In the genomic region with DNA sequence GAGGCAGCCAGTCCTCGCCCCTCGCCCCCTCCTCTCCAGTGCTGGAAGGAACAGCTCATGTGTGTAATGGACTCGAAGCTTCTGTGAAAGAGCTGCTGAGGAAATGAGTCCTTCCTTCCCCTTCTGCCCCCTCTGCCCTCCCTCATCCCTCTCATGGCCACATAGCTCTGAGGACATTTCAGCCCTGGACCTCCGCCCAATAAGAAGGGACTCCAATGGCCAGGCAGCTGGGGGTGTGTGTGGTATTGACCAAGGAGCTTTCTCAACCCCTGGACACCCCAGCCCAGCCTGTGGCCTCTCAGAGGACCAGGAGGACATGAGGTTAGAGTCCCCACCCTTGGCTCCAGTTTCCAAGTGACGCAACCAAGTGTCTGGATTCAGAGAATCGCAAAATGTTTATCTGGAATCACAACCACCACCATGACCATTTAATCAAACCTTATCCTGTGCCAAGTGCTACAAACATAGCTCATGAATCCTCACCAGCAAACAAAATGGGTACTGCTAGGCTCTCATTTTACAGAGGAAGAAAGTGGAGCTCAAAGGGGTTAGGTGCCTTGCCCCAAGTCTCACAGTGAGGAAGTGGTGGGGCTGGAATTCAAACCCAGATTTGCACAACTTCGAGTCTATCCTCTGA, we compare ENCODE assay signal across 8 cellular contexts. TPM values are rescaled to one million over a fixed set of nuclear protein-coding genes. Genes with fewer than 3 reads are reported as not detected.
DNase-seq lines count a peak whose midpoint lies in the region; ATAC-seq and TF ChIP-seq lines count a peak whose summit lies in the region.

No MANE protein-coding gene starts in this region.

- H3K27me3 ChIP-seq in AG04450 (ENCODE audit: control insufficient read depth, insufficient read depth, low read length) (no peaks in the 10 kb centered on the region), brain microvascular endothelial cell (replicated peaks) (no peaks in the 10 kb centered on the region), GM23338 (ENCODE audit: insufficient read depth) (peaks cover 2% of the 10 kb centered on the region; the same call in 1 of the 2 replicates)

- no peak overlapping the region for H2AFZ ChIP-seq in GM23338

- H3K9me2 ChIP-seq in GM23338 (ENCODE audit: insufficient read depth): no peaks in the 10 kb centered on the region

- no peaks in the 10 kb centered on the region for H3K9me3 ChIP-seq in AG04450 (ENCODE audit: control insufficient read depth, insufficient read depth, low read length)
- no peaks in the 10 kb centered on the region for H3K9me3 ChIP-seq in mesodermal cell (ENCODE audit: control insufficient read depth, low read length)

- no peak overlapping the region for H3K27ac Mint-ChIP-seq in GM23338

- no peaks in the 10 kb centered on the region for H3K9me3 Mint-ChIP-seq in GM23338

- WGBS in mesodermal cell (ENCODE audit: insufficient coverage in 2 of 2), 2 experiments: 87 to 89% methylated on average over 3 to 4 of the region's 7 CpGs

- no peaks in the 10 kb centered on the region for H3K36me3 ChIP-seq in brain microvascular endothelial cell (replicated peaks)
- H3K36me3 ChIP-seq in mesodermal cell (ENCODE audit: control insufficient read depth, insufficient read depth, low read length): peaks cover 14% of the 10 kb centered on the region
- H3K36me3 ChIP-seq in GM23338 (ENCODE audit: insufficient read depth): no peaks in the 10 kb centered on the region

- H4K20me1 ChIP-seq in GM23338 (replicated peaks; ENCODE audit: insufficient read depth): peaks cover 16% of the 10 kb centered on the region

- H3F3A ChIP-seq in GM23338 (replicated peaks; ENCODE audit: low read depth): 0 out of 2 replicates have a peak, but pooled peaks cover 4% of the 10 kb centered on the region

- POLR2A ChIA-PET in AG04450 (lab: Yijun Ruan, JAX): interaction anchor here (0.9 to 1.7 kb wide), 5 partner anchors 13 to 76 kb away, joined by 3 to 15 read pairs (median 5); no protein-coding TSS in a partner anchor

- H3K4me3 Mint-ChIP-seq in GM23338: no peak overlapping the region; the same call in 2 of the 3 replicates

- DNase-seq in AG04450 (ENCODE audit: low read depth, low spot score): no peak
- peak; percentile 5 for DNase-seq in LoVo (ENCODE audit: low spot score)
- DNase-seq in brain microvascular endothelial cell: no peak
- no peak for DNase-seq in RKO (ENCODE audit: low spot score)
- DNase-seq in GM23338 (ENCODE audit: low spot score): no peak
- DNase-seq in ACHN: no peak

- in situ Hi-C loops in brain microvascular endothelial cell (cut with HindIII; ENCODE audit: low pct_ligation_motif_present, low sequenced_read_pairs): loop anchor here (5.0 kb wide), 1 partner anchor 76 kb away; no protein-coding TSS in a partner anchor
- in situ Hi-C loops in ACHN (cut with HindIII; ENCODE audit: low pct_ligation_motif_present, low pct_unique_long_range_greater_than_20kb, low sequenced_read_pairs): no loop called here

- H3K79me2 ChIP-seq in GM23338 (replicated peaks; ENCODE audit: insufficient read depth): peaks cover 43% of the 10 kb centered on the region

- H3K27me3 Mint-ChIP-seq in GM23338 (ENCODE audit: insufficient read depth, low read depth, poor library complexity): peaks cover 16% of the 10 kb centered on the region

- H3K4me3 ChIP-seq in AG04450 (ENCODE audit: low read depth, low read length) (peak overlapping the region; percentile 10; the same call in 1 of the 2 replicates), brain microvascular endothelial cell (ENCODE audit: low read depth, low read length) (no peak overlapping the region), mesodermal cell (ENCODE audit: extremely low read depth, insufficient read depth, low read length, poor library complexity, severe bottlenecking) (no peak overlapping the region), GM23338 (no peak overlapping the region)

- peak overlapping the region; percentile 83 for H3K27ac ChIP-seq in AG04450 (ENCODE audit: low read depth, low read length)
- H3K27ac ChIP-seq in brain microvascular endothelial cell: peak overlapping the region; percentile 31
- H3K27ac ChIP-seq in mesodermal cell (ENCODE audit: low read depth, low read length, severe bottlenecking): peak overlapping the region; percentile 62
- H3K27ac ChIP-seq in GM23338 (ENCODE audit: low read depth): no peak overlapping the region

- TF ChIP-seq CTCF in AG04450 (IDR thresholded peaks at IDR 0.05; ENCODE audit: low read depth, low read length) (no peak), brain microvascular endothelial cell (IDR thresholded peaks at IDR 0.05; ENCODE audit: low read depth, low read length, missing control alignments) (no peak), GM23338 (conservative IDR thresholded peaks at IDR 0.05; ENCODE audit: low read depth in 2 of 2) (no peak)

- peaks cover 51% of the 10 kb centered on the region for H3K4me1 Mint-ChIP-seq in GM23338

- H3K4me2 ChIP-seq in GM23338: no peak overlapping the region

- ATAC-seq in GM23338 (no peak), HG02938 (IDR thresholded peaks at IDR 0.05; ENCODE audit: unreplicated experiment) (no peak)

- peaks cover 60% of the 10 kb centered on the region for H3K4me1 ChIP-seq in mesodermal cell (ENCODE audit: control insufficient read depth, insufficient read depth, low read length, poor library complexity, severe bottlenecking)
- H3K4me1 ChIP-seq in GM23338 (ENCODE audit: insufficient read depth): peaks cover 19% of the 10 kb centered on the region

- no peaks in the 10 kb centered on the region for H3K36me3 Mint-ChIP-seq in GM23338 (ENCODE audit: low read depth)

- CTCF ChIA-PET in AG04450 (lab: Charles Lee): interaction anchor here (0.6 to 4.3 kb wide), 7 partner anchors 11 to 107 kb away, joined by 3 to 25 read pairs (median 5); no protein-coding TSS in a partner anchor

TF ChIP-seq in GM23338, 12 proteins besides CTCF, POLR2A, EP300 and RAD21 (continues in another document):
- TF ChIP-seq JUNB (IDR thresholded peaks at IDR 0.05; ENCODE audit: unreplicated experiment) (no peak), NANOG (IDR thresholded peaks at IDR 0.05; ENCODE audit: borderline replicate concordance) (no peak), EZH2phosphoT487 (IDR thresholded peaks at IDR 0.05; ENCODE audit: unreplicated experiment) (no peak), EZH2 (IDR thresholded peaks at IDR 0.05; ENCODE audit: low read depth, unreplicated experiment) (no peak)
- TF ChIP-seq, protein P1, sequence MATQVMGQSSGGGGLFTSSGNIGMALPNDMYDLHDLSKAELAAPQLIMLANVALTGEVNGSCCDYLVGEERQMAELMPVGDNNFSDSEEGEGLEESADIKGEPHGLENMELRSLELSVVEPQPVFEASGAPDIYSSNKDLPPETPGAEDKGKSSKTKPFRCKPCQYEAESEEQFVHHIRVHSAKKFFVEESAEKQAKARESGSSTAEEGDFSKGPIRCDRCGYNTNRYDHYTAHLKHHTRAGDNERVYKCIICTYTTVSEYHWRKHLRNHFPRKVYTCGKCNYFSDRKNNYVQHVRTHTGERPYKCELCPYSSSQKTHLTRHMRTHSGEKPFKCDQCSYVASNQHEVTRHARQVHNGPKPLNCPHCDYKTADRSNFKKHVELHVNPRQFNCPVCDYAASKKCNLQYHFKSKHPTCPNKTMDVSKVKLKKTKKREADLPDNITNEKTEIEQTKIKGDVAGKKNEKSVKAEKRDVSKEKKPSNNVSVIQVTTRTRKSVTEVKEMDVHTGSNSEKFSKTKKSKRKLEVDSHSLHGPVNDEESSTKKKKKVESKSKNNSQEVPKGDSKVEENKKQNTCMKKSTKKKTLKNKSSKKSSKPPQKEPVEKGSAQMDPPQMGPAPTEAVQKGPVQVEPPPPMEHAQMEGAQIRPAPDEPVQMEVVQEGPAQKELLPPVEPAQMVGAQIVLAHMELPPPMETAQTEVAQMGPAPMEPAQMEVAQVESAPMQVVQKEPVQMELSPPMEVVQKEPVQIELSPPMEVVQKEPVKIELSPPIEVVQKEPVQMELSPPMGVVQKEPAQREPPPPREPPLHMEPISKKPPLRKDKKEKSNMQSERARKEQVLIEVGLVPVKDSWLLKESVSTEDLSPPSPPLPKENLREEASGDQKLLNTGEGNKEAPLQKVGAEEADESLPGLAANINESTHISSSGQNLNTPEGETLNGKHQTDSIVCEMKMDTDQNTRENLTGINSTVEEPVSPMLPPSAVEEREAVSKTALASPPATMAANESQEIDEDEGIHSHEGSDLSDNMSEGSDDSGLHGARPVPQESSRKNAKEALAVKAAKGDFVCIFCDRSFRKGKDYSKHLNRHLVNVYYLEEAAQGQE (IDR thresholded peaks at IDR 0.05; ENCODE audit: unreplicated experiment): no peak
- TF ChIP-seq, protein P2, sequence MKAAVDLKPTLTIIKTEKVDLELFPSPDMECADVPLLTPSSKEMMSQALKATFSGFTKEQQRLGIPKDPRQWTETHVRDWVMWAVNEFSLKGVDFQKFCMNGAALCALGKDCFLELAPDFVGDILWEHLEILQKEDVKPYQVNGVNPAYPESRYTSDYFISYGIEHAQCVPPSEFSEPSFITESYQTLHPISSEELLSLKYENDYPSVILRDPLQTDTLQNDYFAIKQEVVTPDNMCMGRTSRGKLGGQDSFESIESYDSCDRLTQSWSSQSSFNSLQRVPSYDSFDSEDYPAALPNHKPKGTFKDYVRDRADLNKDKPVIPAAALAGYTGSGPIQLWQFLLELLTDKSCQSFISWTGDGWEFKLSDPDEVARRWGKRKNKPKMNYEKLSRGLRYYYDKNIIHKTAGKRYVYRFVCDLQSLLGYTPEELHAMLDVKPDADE (IDR thresholded peaks at IDR 0.05): no peak

RNA-seq across cellular contexts. Expression of a gene that starts 47.8 kb away (rescaled TPM):
- polyA plus RNA-seq in AG04450 (2011; rRNA removed) (145 and 161 TPM in 2 replicates), GM23338 (2016; fragmentation: Nextera tagmentation; extraction: Ambion mirVana) (10.4 and 11.0 TPM in 2 replicates)
- 84.2 and 92.4 TPM in 2 replicates for polyA minus RNA-seq in AG04450 (2011; rRNA and poly(A)+ RNA removed)
- 279 TPM for polyA plus RNA-seq in mesodermal cell (2013, experiment 1 of 2)
- 263 TPM for polyA plus RNA-seq in mesodermal cell (2013, experiment 2 of 2)
- total RNA-seq in GM23338 (2014; rRNA removed; shearing (Covaris generic)): 45.0 and 48.0 TPM in 2 replicates

Comparison
In these comparisons a context has a peak if more than half of its experiments do, and no peak if none do; other contexts are left out.
1. RNA of a gene that starts 47.8 kb away (polyA plus RNA-seq): 145 to 161 TPM in AG04450; 10.4 to 11.0 TPM in GM23338; every median in the first group is over 10 times any median in the second.